ENCODE assay signal across 1 cellular context in genomic region chrX:372856-373640, GRCh38.
TF ChIP-seq lines count a peak whose summit lies in the region.

No MANE protein-coding gene starts in this region.

TF ChIP-seq in GM12878, 131 proteins besides CTCF, POLR2A, EP300 and RAD21:
- TF ChIP-seq SUZ12 (IDR thresholded peaks at IDR 0.05; ENCODE audit: unreplicated experiment) (peak; percentile 81), ZBTB40 (IDR thresholded peaks at IDR 0.05; ENCODE audit: borderline replicate concordance) (no peak)
